In the genomic region with DNA sequence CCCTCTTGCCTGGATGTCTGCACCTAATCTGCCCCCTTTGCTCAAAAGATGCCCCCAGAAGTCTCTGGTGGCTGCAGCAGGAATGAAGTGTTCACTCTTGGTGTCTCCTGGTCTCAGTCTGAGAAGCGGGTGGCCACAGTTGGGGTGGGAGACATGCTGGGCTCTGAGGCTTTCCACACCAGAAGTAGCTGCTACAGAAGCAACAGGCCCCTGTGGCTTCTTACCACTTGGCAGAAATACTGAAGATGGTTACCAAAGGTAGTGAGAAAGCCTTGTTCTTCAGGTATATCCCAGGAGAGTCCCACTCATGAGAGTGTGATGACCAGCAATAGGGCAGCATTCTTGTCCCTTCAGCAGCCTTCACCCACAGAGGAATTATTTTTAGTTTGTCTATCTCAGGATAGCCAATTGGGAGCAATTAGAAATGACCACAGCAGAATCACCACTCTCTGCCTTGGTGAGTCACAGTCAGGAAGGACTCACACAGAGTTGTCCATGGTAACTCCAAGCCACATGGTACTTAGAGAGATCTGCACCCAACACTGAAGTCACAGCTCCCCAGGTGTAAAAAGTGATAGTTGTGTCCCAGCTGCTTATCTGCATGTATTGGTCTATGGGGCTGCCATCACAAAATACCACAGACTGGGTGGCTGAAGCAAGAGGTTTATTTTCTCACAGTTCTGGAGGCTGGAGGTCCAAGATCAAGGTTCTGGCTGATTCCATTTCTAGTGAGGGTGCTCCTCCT, we compare ENCODE assay signal across 1 cellular context.
A peak's percentile ranks its signal among the peaks of the same experiment; 100 is the strongest.
TF ChIP-seq lines count a peak whose summit lies in the region.

No MANE protein-coding gene starts in this region.

TF ChIP-seq in K562, 482 proteins besides CTCF, POLR2A, EP300 and RAD21 (continued from another document and continues in another):
- TF ChIP-seq, protein P1, sequence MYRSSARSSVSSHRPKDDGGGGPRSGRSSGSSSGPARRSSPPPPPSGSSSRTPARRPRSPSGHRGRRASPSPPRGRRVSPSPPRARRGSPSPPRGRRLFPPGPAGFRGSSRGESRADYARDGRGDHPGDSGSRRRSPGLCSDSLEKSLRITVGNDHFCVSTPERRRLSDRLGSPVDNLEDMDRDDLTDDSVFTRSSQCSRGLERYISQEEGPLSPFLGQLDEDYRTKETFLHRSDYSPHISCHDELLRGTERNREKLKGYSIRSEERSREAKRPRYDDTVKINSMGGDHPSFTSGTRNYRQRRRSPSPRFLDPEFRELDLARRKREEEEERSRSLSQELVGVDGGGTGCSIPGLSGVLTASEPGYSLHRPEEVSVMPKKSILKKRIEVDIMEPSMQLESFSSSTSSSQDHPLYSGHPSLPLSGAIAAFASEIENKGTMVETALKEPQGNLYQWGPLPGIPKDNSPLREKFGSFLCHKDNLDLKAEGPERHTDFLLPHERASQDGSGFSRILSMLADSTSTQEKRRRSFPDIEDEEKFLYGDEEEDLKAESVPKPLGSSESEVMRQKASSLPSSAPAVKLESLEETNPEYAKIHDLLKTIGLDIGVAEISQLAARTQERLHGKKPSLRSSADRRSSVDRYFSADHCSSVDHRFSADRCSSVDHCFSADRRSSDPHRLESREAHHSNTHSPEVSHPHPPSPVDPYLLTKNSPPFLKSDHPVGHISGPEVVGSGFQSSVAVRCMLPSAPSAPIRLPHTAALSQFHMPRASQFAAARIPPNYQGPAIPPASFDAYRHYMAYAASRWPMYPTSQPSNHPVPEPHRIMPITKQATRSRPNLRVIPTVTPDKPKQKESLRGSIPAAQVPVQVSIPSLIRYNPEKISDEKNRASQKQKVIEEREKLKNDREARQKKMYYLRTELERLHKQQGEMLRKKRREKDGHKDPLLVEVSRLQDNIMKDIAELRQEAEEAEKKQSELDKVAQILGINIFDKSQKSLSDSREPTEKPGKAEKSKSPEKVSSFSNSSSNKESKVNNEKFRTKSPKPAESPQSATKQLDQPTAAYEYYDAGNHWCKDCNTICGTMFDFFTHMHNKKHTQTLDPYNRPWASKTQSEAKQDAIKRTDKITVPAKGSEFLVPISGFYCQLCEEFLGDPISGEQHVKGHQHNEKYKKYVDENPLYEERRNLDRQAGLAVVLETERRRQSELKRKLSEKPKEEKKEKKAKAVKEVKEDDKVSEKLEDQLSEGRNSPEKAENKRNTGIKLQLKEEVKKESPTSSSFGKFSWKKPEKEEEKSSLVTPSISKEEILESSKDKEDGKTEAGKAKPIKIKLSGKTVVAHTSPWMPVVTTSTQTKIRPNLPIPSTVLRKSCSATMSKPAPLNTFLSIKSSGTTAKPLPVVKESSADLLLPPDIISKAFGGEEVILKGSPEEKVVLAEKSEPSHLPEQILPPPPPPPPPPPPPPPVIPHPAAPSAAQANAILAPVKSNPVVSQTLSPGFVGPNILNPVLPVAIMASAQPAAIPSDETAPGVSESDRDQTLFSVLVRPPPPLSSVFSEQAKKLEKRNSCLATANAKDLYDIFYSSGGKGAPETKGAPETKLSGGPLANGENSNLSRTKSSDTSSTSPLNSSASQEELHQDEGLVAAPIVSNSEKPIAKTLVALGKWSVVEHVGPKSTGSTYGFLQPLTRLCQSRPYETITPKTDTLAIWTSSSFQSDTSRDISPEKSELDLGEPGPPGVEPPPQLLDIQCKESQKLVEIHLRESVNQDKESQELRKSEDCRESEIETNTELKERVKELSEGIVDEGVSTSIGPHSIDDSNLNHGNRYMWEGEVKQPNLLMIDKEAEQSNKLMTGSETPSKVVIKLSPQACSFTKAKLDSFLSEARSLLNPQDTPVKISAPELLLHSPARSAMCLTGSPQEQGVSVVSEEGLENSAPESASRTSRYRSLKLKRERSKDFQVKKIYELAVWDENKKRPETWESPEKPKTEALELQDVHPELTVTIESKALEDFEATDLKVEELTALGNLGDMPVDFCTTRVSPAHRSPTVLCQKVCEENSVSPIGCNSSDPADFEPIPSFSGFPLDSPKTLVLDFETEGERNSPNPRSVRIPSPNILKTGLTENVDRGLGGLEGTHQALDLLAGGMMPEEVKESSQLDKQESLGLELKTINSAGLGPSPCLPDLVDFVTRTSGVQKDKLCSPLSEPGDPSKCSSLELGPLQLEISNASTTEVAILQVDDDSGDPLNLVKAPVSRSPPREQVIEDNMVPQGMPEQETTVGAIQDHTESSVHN (IDR thresholded peaks at IDR 0.05; ENCODE audit: borderline replicate concordance in 1 of 2, low read depth in 1 of 2): no peak
- no peak for TF ChIP-seq EGR1 (conservative IDR thresholded peaks at IDR 0.05)
- no peak for TF ChIP-seq TFAM (CRISPR knock-in tag; conservative IDR thresholded peaks at IDR 0.05)
- TF ChIP-seq, protein P2, sequence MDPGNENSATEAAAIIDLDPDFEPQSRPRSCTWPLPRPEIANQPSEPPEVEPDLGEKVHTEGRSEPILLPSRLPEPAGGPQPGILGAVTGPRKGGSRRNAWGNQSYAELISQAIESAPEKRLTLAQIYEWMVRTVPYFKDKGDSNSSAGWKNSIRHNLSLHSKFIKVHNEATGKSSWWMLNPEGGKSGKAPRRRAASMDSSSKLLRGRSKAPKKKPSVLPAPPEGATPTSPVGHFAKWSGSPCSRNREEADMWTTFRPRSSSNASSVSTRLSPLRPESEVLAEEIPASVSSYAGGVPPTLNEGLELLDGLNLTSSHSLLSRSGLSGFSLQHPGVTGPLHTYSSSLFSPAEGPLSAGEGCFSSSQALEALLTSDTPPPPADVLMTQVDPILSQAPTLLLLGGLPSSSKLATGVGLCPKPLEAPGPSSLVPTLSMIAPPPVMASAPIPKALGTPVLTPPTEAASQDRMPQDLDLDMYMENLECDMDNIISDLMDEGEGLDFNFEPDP (CRISPR knock-in tag; IDR thresholded peaks at IDR 0.05): no peak
- TF ChIP-seq BMI1 (IDR thresholded peaks at IDR 0.05; ENCODE audit: low read length): no peak
- no peak for TF ChIP-seq RHOXF2B (CRISPR knock-in tag; conservative IDR thresholded peaks at IDR 0.05)
- TF ChIP-seq RFX1 (IDR thresholded peaks at IDR 0.05): peak; percentile 24; the same call in 1 of the 2 replicates
- TF ChIP-seq ADNP (tag; IDR thresholded peaks at IDR 0.05): no peak
- no peak for TF ChIP-seq SREBF2 (CRISPR knock-in tag; IDR thresholded peaks at IDR 0.05)
- TF ChIP-seq MCM5 (IDR thresholded peaks at IDR 0.05; ENCODE audit: low read depth): no peak
- TF ChIP-seq, protein P3, sequence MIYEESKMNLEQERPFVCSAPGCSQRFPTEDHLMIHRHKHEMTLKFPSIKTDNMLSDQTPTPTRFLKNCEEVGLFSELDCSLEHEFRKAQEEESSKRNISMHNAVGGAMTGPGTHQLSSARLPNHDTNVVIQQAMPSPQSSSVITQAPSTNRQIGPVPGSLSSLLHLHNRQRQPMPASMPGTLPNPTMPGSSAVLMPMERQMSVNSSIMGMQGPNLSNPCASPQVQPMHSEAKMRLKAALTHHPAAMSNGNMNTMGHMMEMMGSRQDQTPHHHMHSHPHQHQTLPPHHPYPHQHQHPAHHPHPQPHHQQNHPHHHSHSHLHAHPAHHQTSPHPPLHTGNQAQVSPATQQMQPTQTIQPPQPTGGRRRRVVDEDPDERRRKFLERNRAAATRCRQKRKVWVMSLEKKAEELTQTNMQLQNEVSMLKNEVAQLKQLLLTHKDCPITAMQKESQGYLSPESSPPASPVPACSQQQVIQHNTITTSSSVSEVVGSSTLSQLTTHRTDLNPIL (CRISPR knock-in tag; IDR thresholded peaks at IDR 0.05): no peak
- TF ChIP-seq, protein P4, sequence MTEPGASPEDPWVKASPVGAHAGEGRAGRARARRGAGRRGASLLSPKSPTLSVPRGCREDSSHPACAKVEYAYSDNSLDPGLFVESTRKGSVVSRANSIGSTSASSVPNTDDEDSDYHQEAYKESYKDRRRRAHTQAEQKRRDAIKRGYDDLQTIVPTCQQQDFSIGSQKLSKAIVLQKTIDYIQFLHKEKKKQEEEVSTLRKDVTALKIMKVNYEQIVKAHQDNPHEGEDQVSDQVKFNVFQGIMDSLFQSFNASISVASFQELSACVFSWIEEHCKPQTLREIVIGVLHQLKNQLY (CRISPR knock-in tag; conservative IDR thresholded peaks at IDR 0.05): no peak
- no peak for TF ChIP-seq TEAD2 (tag; IDR thresholded peaks at IDR 0.05)
- TF ChIP-seq ZFP36 (IDR thresholded peaks at IDR 0.05; ENCODE audit: low read depth, low read length, partially characterized antibody): no peak
- TF ChIP-seq RBM15 (IDR thresholded peaks at IDR 0.05; ENCODE audit: insufficient read depth, low read length): no peak
- no peak for TF ChIP-seq SP1 (CRISPR knock-in tag; IDR thresholded peaks at IDR 0.05)
- TF ChIP-seq HOXB6 (CRISPR knock-in tag; IDR thresholded peaks at IDR 0.05; ENCODE audit: borderline replicate concordance): no peak
- no peak for TF ChIP-seq POLR2H (tag; IDR thresholded peaks at IDR 0.05; ENCODE audit: low read depth)
- TF ChIP-seq, protein P5, sequence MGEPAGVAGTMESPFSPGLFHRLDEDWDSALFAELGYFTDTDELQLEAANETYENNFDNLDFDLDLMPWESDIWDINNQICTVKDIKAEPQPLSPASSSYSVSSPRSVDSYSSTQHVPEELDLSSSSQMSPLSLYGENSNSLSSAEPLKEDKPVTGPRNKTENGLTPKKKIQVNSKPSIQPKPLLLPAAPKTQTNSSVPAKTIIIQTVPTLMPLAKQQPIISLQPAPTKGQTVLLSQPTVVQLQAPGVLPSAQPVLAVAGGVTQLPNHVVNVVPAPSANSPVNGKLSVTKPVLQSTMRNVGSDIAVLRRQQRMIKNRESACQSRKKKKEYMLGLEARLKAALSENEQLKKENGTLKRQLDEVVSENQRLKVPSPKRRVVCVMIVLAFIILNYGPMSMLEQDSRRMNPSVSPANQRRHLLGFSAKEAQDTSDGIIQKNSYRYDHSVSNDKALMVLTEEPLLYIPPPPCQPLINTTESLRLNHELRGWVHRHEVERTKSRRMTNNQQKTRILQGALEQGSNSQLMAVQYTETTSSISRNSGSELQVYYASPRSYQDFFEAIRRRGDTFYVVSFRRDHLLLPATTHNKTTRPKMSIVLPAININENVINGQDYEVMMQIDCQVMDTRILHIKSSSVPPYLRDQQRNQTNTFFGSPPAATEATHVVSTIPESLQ (CRISPR knock-in tag; IDR thresholded peaks at IDR 0.05): no peak
- no peak for TF ChIP-seq RBM22 (IDR thresholded peaks at IDR 0.05; ENCODE audit: low read depth, low read length, poor library complexity, severe bottlenecking)
- no peak for TF ChIP-seq SREBF1 (IDR thresholded peaks at IDR 0.05; ENCODE audit: borderline replicate concordance, low read depth, low read length)
- TF ChIP-seq, protein P6, sequence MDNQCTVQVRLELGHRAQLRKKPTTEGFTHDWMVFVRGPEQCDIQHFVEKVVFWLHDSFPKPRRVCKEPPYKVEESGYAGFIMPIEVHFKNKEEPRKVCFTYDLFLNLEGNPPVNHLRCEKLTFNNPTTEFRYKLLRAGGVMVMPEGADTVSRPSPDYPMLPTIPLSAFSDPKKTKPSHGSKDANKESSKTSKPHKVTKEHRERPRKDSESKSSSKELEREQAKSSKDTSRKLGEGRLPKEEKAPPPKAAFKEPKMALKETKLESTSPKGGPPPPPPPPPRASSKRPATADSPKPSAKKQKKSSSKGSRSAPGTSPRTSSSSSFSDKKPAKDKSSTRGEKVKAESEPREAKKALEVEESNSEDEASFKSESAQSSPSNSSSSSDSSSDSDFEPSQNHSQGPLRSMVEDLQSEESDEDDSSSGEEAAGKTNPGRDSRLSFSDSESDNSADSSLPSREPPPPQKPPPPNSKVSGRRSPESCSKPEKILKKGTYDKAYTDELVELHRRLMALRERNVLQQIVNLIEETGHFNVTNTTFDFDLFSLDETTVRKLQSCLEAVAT (IDR thresholded peaks at IDR 0.05): no peak
